ENCODE assay signal across 12 cellular contexts in the genomic region with DNA sequence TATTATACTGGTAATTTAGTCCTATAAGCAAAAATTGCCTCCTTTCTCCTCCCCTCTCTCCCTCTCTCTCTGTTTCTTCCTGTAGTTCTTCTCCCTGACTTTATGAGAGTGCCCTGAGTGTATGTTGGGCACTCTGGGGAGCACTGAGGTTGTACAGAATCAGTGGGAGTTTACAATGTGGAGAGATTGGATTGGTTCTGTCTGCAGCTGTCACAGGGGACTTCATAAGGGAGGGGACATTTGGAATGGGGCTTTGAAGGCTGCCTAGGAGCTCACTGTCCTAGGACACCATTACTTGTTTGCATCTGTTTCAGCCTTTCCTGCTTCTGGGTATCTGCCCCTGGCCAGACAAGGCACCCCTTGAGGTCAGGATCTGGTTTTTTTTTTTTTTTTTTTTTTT. TPM values are rescaled to one million over a fixed set of nuclear protein-coding genes. Genes with fewer than 3 reads are reported as not detected.
A peak's percentile ranks its signal among the peaks of the same experiment; 100 is the strongest.
DNase-seq lines count a peak whose midpoint lies in the region; ATAC-seq and TF ChIP-seq lines count a peak whose summit lies in the region.
"Had no signal": no experiment of that assay in that cellular context is flagged by ENCODE, and none has a peak within 500 bp of the region (broad histone marks: within the 10 kb centered on the region; RNA-seq: fewer than 3 reads in every experiment).

No MANE protein-coding gene starts in this region.

- in situ Hi-C loops in SK-MEL-5 (cut with HindIII; ENCODE audit: low pct_unique_long_range_greater_than_20kb, low sequenced_read_pairs), result no loop called here

- H4K20me1 ChIP-seq in DND-41 (ENCODE audit: insufficient read depth, low read length), result no peaks in the 10 kb centered on the region

- DNase-seq in DND-41 (peak; percentile 29), SK-MEL-5 (ENCODE audit: low read depth, low spot score) (peak; percentile 84), substantia nigra (lab: John Stamatoyannopoulos, UW) (no peak), NCI-H1105 (lab: John Stamatoyannopoulos, UW) (no peak)
- no peak for DNase-seq in activated T-cell treated with anti-CD3 and anti-CD28 coated beads, Interleukin-2, amount 50 U/mL, for 1 hour
- DNase-seq in stimulated activated CD4-positive, alpha-beta T cell treated with anti-CD3 and anti-CD28 coated beads, Interleukin-1b, Interleukin-23, amount 100 ng/mL, for 48 hours, result no peak
- DNase-seq: activated CD8-positive, alpha-beta memory T cell treated with anti-CD3 and anti-CD28 coated beads, Interleukin-2, amount 50 U/mL, for 48 hours; C1 segment of cervical spinal cord; NCI-H1092 had no signal

- no peak overlapping the region for H2AFZ ChIP-seq in DND-41 (ENCODE audit: low read depth, low read length)

- H3K36me3 ChIP-seq in DND-41 (ENCODE audit: insufficient read depth, low read length), result peaks cover 14% of the 10 kb centered on the region

- H3K27me3 ChIP-seq in DND-41 (ENCODE audit: insufficient read depth, low read length, poor library complexity) (no peaks in the 10 kb centered on the region), layer of hippocampus (ENCODE audit: control insufficient read depth, insufficient read depth, low read length) (no peaks in the 10 kb centered on the region)
- H3K27me3 ChIP-seq: pancreas had no signal

- peak; percentile 54 for ATAC-seq in DND-41 (ENCODE audit: insufficient read depth, low read depth)

- H3K4me1 ChIP-seq in DND-41 (ENCODE audit: insufficient read depth, low read length), result peaks cover 90% of the 10 kb centered on the region

- H3K4me3 ChIP-seq in DND-41 (ENCODE audit: low read depth in 1 of 2, low read length in 2 of 2), result no peak overlapping the region
- H3K4me3 ChIP-seq: lung, pancreas had no signal

- no peaks in the 10 kb centered on the region for H3K9me3 ChIP-seq in DND-41 (ENCODE audit: insufficient read depth, low read length, severe bottlenecking)
- H3K9me3 ChIP-seq: pancreas had no signal

- no peaks in the 10 kb centered on the region for H3K79me2 ChIP-seq in DND-41 (ENCODE audit: insufficient read depth, low read length)

- H3K4me2 ChIP-seq in DND-41 (ENCODE audit: insufficient read depth, low read length), result peak overlapping the region; percentile 24; the same call in 1 of the 2 replicates

- 0 out of 2 replicates have a peak overlapping the region, but pooled peaks have one; percentile 5 for H3K9ac ChIP-seq in DND-41 (ENCODE audit: low read depth, low read length)

- H3K27ac ChIP-seq in DND-41 (ENCODE audit: low read length) (peak overlapping the region; percentile 63), layer of hippocampus (ENCODE audit: low read depth, low read length) (peak overlapping the region; percentile 71), substantia nigra (ENCODE audit: low read depth, low read length, poor library complexity, severe bottlenecking) (peak overlapping the region; percentile 79)

- TF ChIP-seq CTCF in DND-41 (IDR thresholded peaks at IDR 0.05; ENCODE audit: borderline replicate concordance, extremely low read depth, low read length, poor library complexity, severe bottlenecking), result no peak

RNA-seq across cellular contexts. Expression of a gene that starts 22.9 kb away (rescaled TPM):
- total RNA-seq in SK-MEL-5 (2014; rRNA removed; shearing (Covaris generic)), result 23.7 and 31.6 TPM in 2 replicates
- 21.2 and 23.3 TPM in 2 replicates for polyA plus RNA-seq in SK-MEL-5 (2015; cell fraction: cytosol; rRNA removed)
- 61.1 and 97.6 TPM in 2 replicates for polyA plus RNA-seq in SK-MEL-5 (2015; cell fraction: nucleus; rRNA removed)

RNA-seq across cellular contexts. Expression of a gene that starts 47.6 kb away (rescaled TPM):
- 0.05 TPM in 1 of 2 replicates, not detected in the other for total RNA-seq in SK-MEL-5 (2014; rRNA removed; shearing (Covaris generic))
- 0.10 TPM in 1 of 2 replicates, not detected in the other for polyA plus RNA-seq in SK-MEL-5 (2015; cell fraction: cytosol; rRNA removed)
- not detected in 2 replicates for polyA plus RNA-seq in SK-MEL-5 (2015; cell fraction: nucleus; rRNA removed)

Comparison
In these comparisons a context has a peak if more than half of its experiments do, and no peak if none do; other contexts are left out.
1. DNase-seq: peak in DND-41 (single experiment) and SK-MEL-5 (single experiment); none in substantia nigra (0 of 49), activated T-cell treated with anti-CD3 and anti-CD28 coated beads, Interleukin-2, amount 50 U/mL, for 1 hour (single experiment), NCI-H1105 (single experiment) and stimulated activated CD4-positive, alpha-beta T cell treated with anti-CD3 and anti-CD28 coated beads, Interleukin-1b, Interleukin-23, amount 100 ng/mL, for 48 hours (single experiment).
2. Peak in every context shown above with its lines, with median percentiles within 50 percentile points of each other: H3K27ac ChIP-seq.